1 cellular context compared by ENCODE assay signal in the genomic region with DNA sequence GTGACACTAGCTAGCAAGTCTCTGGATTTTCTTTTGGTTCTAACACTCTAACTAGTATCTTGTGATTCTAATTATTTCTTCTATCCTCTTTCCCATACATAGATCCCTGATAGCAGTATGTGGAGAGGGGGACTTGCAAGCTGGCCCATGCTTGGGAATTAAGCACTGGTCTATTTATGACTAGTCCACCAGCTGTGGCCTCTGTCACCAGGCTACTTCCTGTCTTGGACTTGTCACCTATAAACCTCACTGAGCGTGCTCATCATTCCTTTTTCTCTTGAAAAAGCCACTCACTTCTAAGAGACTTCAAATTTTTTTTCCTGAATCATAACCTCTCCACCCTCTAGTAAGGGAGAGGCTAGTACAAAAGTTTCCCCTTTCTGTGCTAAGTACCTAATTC.
TF ChIP-seq lines count a peak whose summit lies in the region.

No MANE protein-coding gene starts in this region.

TF ChIP-seq in GM12878, 131 proteins besides CTCF, POLR2A, EP300 and RAD21:
- TF ChIP-seq CUX1 (IDR thresholded peaks at IDR 0.05; ENCODE audit: insufficient replicate concordance, low read depth, low read length) (no peak), FOXK2 (IDR thresholded peaks at IDR 0.05) (no peak), POU2F2 (IDR thresholded peaks at IDR 0.05; ENCODE audit: borderline replicate concordance, low read depth, low read length) (no peak)
